Comparison of ENCODE assay signal across 16 cellular contexts in genomic region chr4:54224960-54225670, GRCh38. TPM values are rescaled to one million over a fixed set of nuclear protein-coding genes. Genes with fewer than 3 reads are reported as not detected.
DNase-seq lines count a peak whose midpoint lies in the region; ATAC-seq and TF ChIP-seq lines count a peak whose summit lies in the region.
"Had no signal": no experiment of that assay in that cellular context is flagged by ENCODE, and none has a peak within 500 bp of the region (broad histone marks: within the 10 kb centered on the region; RNA-seq: fewer than 3 reads in every experiment).

No MANE protein-coding gene starts in this region.

- no peak for TF ChIP-seq CTCF in AG04450 (IDR thresholded peaks at IDR 0.05; ENCODE audit: low read depth, low read length)
- TF ChIP-seq CTCF in fibroblast of lung (conservative IDR thresholded peaks at IDR 0.05 in 1 of 2, IDR thresholded peaks at IDR 0.05 in 1 of 2; ENCODE audit: low read depth in 1 of 2, low read length in 2 of 2) = no peak
- no peak for TF ChIP-seq CTCF in neural progenitor cell (IDR thresholded peaks at IDR 0.05)

- H3K27me3 ChIP-seq in AG04450 (ENCODE audit: control insufficient read depth, insufficient read depth, low read length) (no peaks in the 10 kb centered on the region), HUES6 (ENCODE audit: control insufficient read depth, insufficient read depth, low read length) (peaks cover 91% of the 10 kb centered on the region), fibroblast of lung (ENCODE audit: control insufficient read depth, insufficient read depth, low read length) (no peaks in the 10 kb centered on the region), neural progenitor cell (peaks cover 97% of the 10 kb centered on the region)
- H3K27me3 ChIP-seq: MG63 had no signal

- peaks cover 4% of the 10 kb centered on the region for H3K9me3 Mint-ChIP-seq in neural progenitor cell
- H3K9me3 Mint-ChIP-seq: activated naive CD4-positive, alpha-beta T cell treated with anti-CD3 and anti-CD28 coated beads, Interleukin-2, amount 10 ng/mL, durations not matched to agents 7 days and 5 days had no signal

- no peaks in the 10 kb centered on the region; the same call in 1 of the 2 replicates for H3K9me3 ChIP-seq in AG04450 (ENCODE audit: control insufficient read depth, insufficient read depth, low read length)
- no peaks in the 10 kb centered on the region for H3K9me3 ChIP-seq in HUES6 (ENCODE audit: control insufficient read depth, insufficient read depth, low read depth, low read length)
- no peaks in the 10 kb centered on the region for H3K9me3 ChIP-seq in fibroblast of lung (ENCODE audit: control insufficient read depth, insufficient read depth, low read depth, low read length)
- H3K9me3 ChIP-seq in neural progenitor cell (ENCODE audit: low read depth) = no peaks in the 10 kb centered on the region
- H3K9me3 ChIP-seq: MG63 had no signal

- no peaks in the 10 kb centered on the region for H3K36me3 ChIP-seq in HUES6 (ENCODE audit: control insufficient read depth, insufficient read depth, low read length)
- no peaks in the 10 kb centered on the region for H3K36me3 ChIP-seq in fibroblast of lung (ENCODE audit: control insufficient read depth, insufficient read depth, low read length)
- H3K36me3 ChIP-seq in neural progenitor cell = no peaks in the 10 kb centered on the region
- H3K36me3 ChIP-seq: MG63 had no signal

- DNase-seq in AG04450 (ENCODE audit: low read depth, low spot score) (no peak), fibroblast of lung (ENCODE audit: low read depth in 2 of 2) (no peak), neural progenitor cell (ENCODE audit: low spot score) (peak; percentile 7), midbrain (lab: John Stamatoyannopoulos, UW) (no peak), DMS79 (lab: John Stamatoyannopoulos, UW) (no peak), HUDEP-2 (lab: John Stamatoyannopoulos, UW; ENCODE audit: unreplicated experiment in 76 of 76) (no peak)
- DNase-seq: activated CD4-positive, alpha-beta T cell treated with anti-CD3 and anti-CD28 coated beads for 4 hours; activated naive CD4-positive, alpha-beta T cell treated with anti-CD3 and anti-CD28 coated beads, Interleukin-2, amount 10 ng/mL, durations not matched to agents 7 days and 5 days; dorsolateral prefrontal cortex; hypothalamus; SIG-M5; stimulated activated CD4-positive, alpha-beta T cell treated with anti-CD3 and anti-CD28 coated beads, Interleukin-1b, Interleukin-23, amount 100 ng/mL, for 48 hours had no signal

- H2AFZ ChIP-seq in fibroblast of lung (ENCODE audit: low read length) (peak overlapping the region; percentile 77), neural progenitor cell (replicated peaks) (no peak overlapping the region)

- CTCF ChIA-PET in AG04450 (lab: Charles Lee) = interaction anchor here (0.9 to 1.5 kb wide), 2 partner anchors 266 to 317 kb away, joined by 3 to 7 read pairs; no protein-coding TSS in a partner anchor

- H3K4me1 ChIP-seq in HUES6 (ENCODE audit: control insufficient read depth, insufficient read depth, low read length) = peaks cover 17% of the 10 kb centered on the region
- H3K4me1 ChIP-seq in fibroblast of lung (ENCODE audit: control insufficient read depth, extremely low read depth, insufficient read depth, low read length) = peaks cover 9% of the 10 kb centered on the region
- peaks cover 27% of the 10 kb centered on the region for H3K4me1 ChIP-seq in neural progenitor cell

- H3K79me2 ChIP-seq in fibroblast of lung (ENCODE audit: control insufficient read depth, insufficient read depth, low read length) (peaks cover 14% of the 10 kb centered on the region), neural progenitor cell (ENCODE audit: low read depth) (no peaks in the 10 kb centered on the region)

- H3K4me1 Mint-ChIP-seq in neural progenitor cell = peaks cover 31% of the 10 kb centered on the region

- H3K36me3 Mint-ChIP-seq in neural progenitor cell = no peaks in the 10 kb centered on the region

- H3K4me2 ChIP-seq in fibroblast of lung (ENCODE audit: extremely low read depth, insufficient read depth, low read length) = peak overlapping the region; percentile 95
- H3K4me2 ChIP-seq in neural progenitor cell = peak overlapping the region; percentile 83

- H3K9ac ChIP-seq in HUES6 (ENCODE audit: low read length) (peak overlapping the region; percentile 38), fibroblast of lung (ENCODE audit: insufficient read depth, low read length) (peak overlapping the region; percentile 14), neural progenitor cell (no peak overlapping the region)

- H3K4me3 ChIP-seq in AG04450 (ENCODE audit: low read depth, low read length) = peak overlapping the region; percentile 13
- peak overlapping the region; percentile 74 for H3K4me3 ChIP-seq in HUES6 (ENCODE audit: low read depth, low read length)
- H3K4me3 ChIP-seq in fibroblast of lung (replicated peaks in 1 of 4; ENCODE audit: control extremely low read depth in 1 of 4, insufficient read depth in 1 of 4, low read depth in 3 of 4, low read length in 4 of 4) = peak overlapping the region in 3 of 4 experiments; percentile 45 to 96 (median 46)
- H3K4me3 ChIP-seq in neural progenitor cell = peak overlapping the region; percentile 57

- no peaks in the 10 kb centered on the region for H4K20me1 ChIP-seq in fibroblast of lung (ENCODE audit: control insufficient read depth, extremely low read depth, insufficient read depth, low read length)
- H4K20me1 ChIP-seq in neural progenitor cell (ENCODE audit: low read depth) = peaks cover 3% of the 10 kb centered on the region

- H3K27ac ChIP-seq in AG04450 (ENCODE audit: low read depth, low read length) = peak overlapping the region; percentile 11
- no peak overlapping the region for H3K27ac ChIP-seq in HUES6 (ENCODE audit: low read depth, low read length)
- peak overlapping the region; percentile 90 for H3K27ac ChIP-seq in fibroblast of lung (ENCODE audit: insufficient read depth, low read length)
- no peak overlapping the region for H3K27ac ChIP-seq in neural progenitor cell
- H3K27ac ChIP-seq: C4-2B, dorsolateral prefrontal cortex had no signal

- H3F3A ChIP-seq in neural progenitor cell (ENCODE audit: low read depth) = peaks cover 14% of the 10 kb centered on the region

- peak overlapping the region; percentile 90 for H3K4me3 Mint-ChIP-seq in neural progenitor cell
- H3K4me3 Mint-ChIP-seq: activated naive CD4-positive, alpha-beta T cell treated with anti-CD3 and anti-CD28 coated beads, Interleukin-2, amount 10 ng/mL, durations not matched to agents 7 days and 5 days had no signal

- ATAC-seq in GM21576 (IDR thresholded peaks at IDR 0.05; ENCODE audit: unreplicated experiment) = no peak

- H3K27me3 Mint-ChIP-seq in neural progenitor cell (ENCODE audit: insufficient read depth, low read depth) = peaks cover 59% of the 10 kb centered on the region

- POLR2A ChIA-PET in AG04450 (lab: Yijun Ruan, JAX) = interaction anchor here (0.5 to 1.2 kb wide), 3 partner anchors 151 to 317 kb away, joined by 3 read pairs; no protein-coding TSS in a partner anchor

- H3K27ac Mint-ChIP-seq in neural progenitor cell = no peak overlapping the region
- H3K27ac Mint-ChIP-seq: activated naive CD4-positive, alpha-beta T cell treated with anti-CD3 and anti-CD28 coated beads, Interleukin-2, amount 10 ng/mL, durations not matched to agents 7 days and 5 days had no signal

RNA-seq across cellular contexts. Expression of gene PDGFRA, which starts 4.0 kb away (rescaled TPM):
- polyA plus RNA-seq in AG04450 (2011; rRNA removed) = 380 and 464 TPM in 2 replicates
- 547 and 747 TPM in 2 replicates for polyA minus RNA-seq in AG04450 (2011; rRNA and poly(A)+ RNA removed)
- total RNA-seq in fibroblast of lung = 350 and 363 TPM in 2 replicates
- 284 and 342 TPM in 2 replicates for polyA plus RNA-seq in fibroblast of lung
- polyA plus RNA-seq in fibroblast of lung (2012) = 148 and 177 TPM in 2 replicates
- 184 and 245 TPM in 2 replicates for polyA minus RNA-seq in fibroblast of lung (ENCODE audit: low replicate concordance)
- total RNA-seq in neural progenitor cell (ENCODE audit: low replicate concordance) = 1.8 and 2.1 TPM in 2 replicates

Comparison
In these comparisons a context has a peak if more than half of its experiments do, and no peak if none do; other contexts are left out.
1. H3K27ac ChIP-seq: peak in AG04450 (single experiment) and fibroblast of lung (single experiment); none in HUES6 (single experiment) and neural progenitor cell (single experiment).
2. H3K4me3 ChIP-seq: peak in every context shown above with its lines; median percentile 74 in HUES6; 57 in neural progenitor cell; 46 in fibroblast of lung; 13 in AG04450.
3. RNA of gene PDGFRA, which starts 4.0 kb away (total RNA-seq): 350 to 363 TPM in fibroblast of lung; 1.8 to 2.1 TPM in neural progenitor cell; every median in the first group is over 100 times any median in the second.